ENCODE assay signal across 8 cellular contexts in the genomic region with DNA sequence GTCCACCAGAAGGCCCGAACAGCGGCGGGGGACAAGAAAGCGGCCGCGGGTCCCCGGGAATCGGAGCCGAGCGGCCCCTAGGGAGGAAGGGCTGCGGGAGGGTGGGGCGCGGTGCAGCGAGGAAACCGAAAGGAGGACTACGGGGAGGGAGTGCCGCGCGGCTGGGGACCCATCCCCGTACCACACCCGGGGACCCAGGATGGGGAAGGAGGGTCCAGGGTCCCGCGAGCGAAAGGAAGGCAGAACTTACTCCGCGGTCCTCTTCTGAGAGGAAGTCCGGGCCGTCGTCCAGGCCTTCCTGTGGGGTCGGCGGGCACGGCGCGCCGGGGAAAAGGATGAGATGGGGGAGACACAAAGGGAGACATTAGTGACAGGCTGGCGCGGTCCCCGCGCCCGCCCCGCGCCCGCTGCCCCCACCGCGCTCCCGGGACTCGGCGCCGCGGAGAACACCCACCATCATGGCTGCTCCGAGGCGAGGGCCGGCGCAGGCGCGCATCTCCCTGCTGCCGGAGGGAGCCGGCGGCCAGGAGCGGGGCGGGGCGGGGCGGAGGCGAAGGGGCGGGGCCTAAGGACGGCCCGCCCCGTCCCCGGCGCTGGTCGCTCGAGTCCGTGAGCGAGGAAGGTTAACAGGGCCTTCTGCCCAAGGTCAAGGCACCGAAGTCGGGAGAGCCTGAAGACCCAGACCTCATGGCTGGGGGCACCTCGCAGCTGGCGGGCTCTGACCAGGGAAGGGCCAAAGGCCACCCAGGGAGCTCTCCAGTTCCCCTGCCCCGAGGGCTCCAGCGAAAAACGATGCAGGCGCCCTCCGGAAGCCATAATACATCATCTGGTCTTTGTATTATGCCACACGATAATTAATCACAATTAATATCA. TPM values are rescaled to one million over a fixed set of nuclear protein-coding genes. Genes with fewer than 3 reads are reported as not detected.
DNase-seq lines count a peak whose midpoint lies in the region; ATAC-seq and TF ChIP-seq lines count a peak whose summit lies in the region.

SNX6 (minus strand) TSS at position 492 of the 873 bp plus-strand sequence; CDS start at position 460, 32 bp downstream.

- peak within 1 kb of the TSS; percentile 92 for H3K4me3 Mint-ChIP-seq in natural killer cell treated with Interleukin-12 subunit alpha and Interleukin-12 subunit beta and Interleukin-15 and Interleukin-18, amount 100 ng/mL, for 72 hours

- DNase-seq in DMS53 treated with DMSO at 0.1 percent for 48 hours (lab: John Stamatoyannopoulos, UW; ENCODE audit: unreplicated experiment): peak; percentile 27
- DNase-seq in HuH-7 (ENCODE audit: low spot score): peak; percentile 84
- peak; percentile 79 for DNase-seq in RPMI8226
- peak; percentile 80 for DNase-seq in activated T-helper 9 cell treated with anti-CD3 and anti-CD28 coated beads, Interleukin-2, amount 50 U/mL, for 16 hours (ENCODE audit: low read depth)
- peak; percentile 77 for DNase-seq in fibroblast of pulmonary artery (ENCODE audit: low read depth)
- DNase-seq in natural killer cell treated with Interleukin-12 subunit alpha and Interleukin-12 subunit beta and Interleukin-15 and Interleukin-18, amount 100 ng/mL, for 72 hours (ENCODE audit: low spot score): peak; percentile 88
- peak; percentile 85 for DNase-seq in stimulated activated naive CD8-positive, alpha-beta T cell treated with anti-CD3 and anti-CD28 coated beads, Interleukin-15, Interleukin-2, amounts not matched to agents 100 U/mL and 50 U/mL, for 24 hours

- peaks cover 6% of the 10 kb centered on the region for H3K36me3 Mint-ChIP-seq in natural killer cell treated with Interleukin-12 subunit alpha and Interleukin-12 subunit beta and Interleukin-15 and Interleukin-18, amount 100 ng/mL, for 72 hours

- H3K27ac Mint-ChIP-seq in natural killer cell treated with Interleukin-12 subunit alpha and Interleukin-12 subunit beta and Interleukin-15 and Interleukin-18, amount 100 ng/mL, for 72 hours: peak within 1 kb of the TSS; percentile 80 to 95

- H3K9me3 Mint-ChIP-seq in natural killer cell treated with Interleukin-12 subunit alpha and Interleukin-12 subunit beta and Interleukin-15 and Interleukin-18, amount 100 ng/mL, for 72 hours: no peaks in the 10 kb centered on the region

- peaks cover 0 to 13% of the 10 kb centered on the region in 2 donors for H3K27me3 Mint-ChIP-seq in natural killer cell treated with Interleukin-12 subunit alpha and Interleukin-12 subunit beta and Interleukin-15 and Interleukin-18, amount 100 ng/mL, for 72 hours

- H3K4me1 Mint-ChIP-seq in natural killer cell treated with Interleukin-12 subunit alpha and Interleukin-12 subunit beta and Interleukin-15 and Interleukin-18, amount 100 ng/mL, for 72 hours (ENCODE audit: low read depth in 2 of 2): peaks cover 13 to 16% of the 10 kb centered on the region in 2 donors

- peak within 1 kb of the TSS; percentile 95 for H3K4me3 ChIP-seq in fibroblast of pulmonary artery (replicated peaks; ENCODE audit: low read depth, low read length)

- ATAC-seq in GM21515 (IDR thresholded peaks at IDR 0.05; ENCODE audit: unreplicated experiment): peak; percentile 93
- peak; percentile 99 to 100 for ATAC-seq in natural killer cell treated with Interleukin-12 subunit alpha and Interleukin-12 subunit beta and Interleukin-15 and Interleukin-18, amount 100 ng/mL, for 72 hours
- ATAC-seq in stimulated activated naive CD8-positive, alpha-beta T cell treated with anti-CD3 and anti-CD28 coated beads, Interleukin-15, Interleukin-2, amounts not matched to agents 100 U/mL and 50 U/mL, for 24 hours: peak; percentile 98

- TF ChIP-seq CTCF in fibroblast of pulmonary artery (IDR thresholded peaks at IDR 0.05; ENCODE audit: low read length, missing control alignments): no peak

RNA-seq across cellular contexts. Expression of gene SNX6, which starts in this region (rescaled TPM):
- total RNA-seq in natural killer cell treated with Interleukin-12 subunit alpha and Interleukin-12 subunit beta and Interleukin-15 and Interleukin-18, amount 100 ng/mL, for 72 hours: 10 to 100 TPM; 71.0 to 77.3 TPM

Comparison
In these comparisons a context has a peak if more than half of its experiments do, and no peak if none do; other contexts are left out.
1. Peak in every context shown above with its lines: DNase-seq, ATAC-seq and H3K4me3 ChIP-seq.
2. DNase-seq: peak in every context shown above with its lines; median percentile 88 in natural killer cell treated with Interleukin-12 subunit alpha and Interleukin-12 subunit beta and Interleukin-15 and Interleukin-18, amount 100 ng/mL, for 72 hours; 85 in stimulated activated naive CD8-positive, alpha-beta T cell treated with anti-CD3 and anti-CD28 coated beads, Interleukin-15, Interleukin-2, amounts not matched to agents 100 U/mL and 50 U/mL, for 24 hours; 84 in HuH-7; 80 in activated T-helper 9 cell treated with anti-CD3 and anti-CD28 coated beads, Interleukin-2, amount 50 U/mL, for 16 hours; 79 in RPMI8226; 77 in fibroblast of pulmonary artery; 27 in DMS53 treated with DMSO at 0.1 percent for 48 hours.